1 cellular context compared by ENCODE assay signal in the genomic region with DNA sequence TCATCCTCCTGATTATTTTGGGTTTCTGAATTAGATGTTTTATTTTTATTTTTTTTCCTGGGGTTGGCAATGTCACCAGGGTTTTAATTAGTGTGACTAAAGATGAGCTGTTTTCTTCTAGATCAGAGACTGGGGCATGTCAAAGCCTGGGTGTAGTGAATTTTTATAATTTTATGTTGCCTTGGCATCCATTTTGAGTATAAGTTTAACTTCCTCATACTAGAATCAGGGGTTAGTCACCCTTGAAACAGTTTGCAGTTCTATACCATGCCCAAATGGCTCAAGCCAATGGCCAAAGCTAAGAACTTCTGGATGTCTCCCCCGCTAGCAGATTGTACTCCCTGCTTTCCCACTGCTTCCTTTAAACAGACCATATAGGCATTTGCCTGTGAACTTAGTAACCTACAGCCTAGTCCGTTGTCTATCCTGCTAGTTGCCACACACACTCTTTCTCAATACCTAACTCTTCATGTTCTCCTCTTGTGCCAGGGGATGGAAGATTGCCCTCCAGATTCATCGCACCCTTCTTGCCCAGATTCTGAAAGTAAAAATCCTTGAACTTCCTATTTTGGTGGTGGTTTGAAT.
TF ChIP-seq lines count a peak whose summit lies in the region.

No MANE protein-coding gene starts in this region.

TF ChIP-seq in GM12878, 131 proteins besides CTCF, POLR2A, EP300 and RAD21 (continued from another document):
- TF ChIP-seq, protein P1, sequence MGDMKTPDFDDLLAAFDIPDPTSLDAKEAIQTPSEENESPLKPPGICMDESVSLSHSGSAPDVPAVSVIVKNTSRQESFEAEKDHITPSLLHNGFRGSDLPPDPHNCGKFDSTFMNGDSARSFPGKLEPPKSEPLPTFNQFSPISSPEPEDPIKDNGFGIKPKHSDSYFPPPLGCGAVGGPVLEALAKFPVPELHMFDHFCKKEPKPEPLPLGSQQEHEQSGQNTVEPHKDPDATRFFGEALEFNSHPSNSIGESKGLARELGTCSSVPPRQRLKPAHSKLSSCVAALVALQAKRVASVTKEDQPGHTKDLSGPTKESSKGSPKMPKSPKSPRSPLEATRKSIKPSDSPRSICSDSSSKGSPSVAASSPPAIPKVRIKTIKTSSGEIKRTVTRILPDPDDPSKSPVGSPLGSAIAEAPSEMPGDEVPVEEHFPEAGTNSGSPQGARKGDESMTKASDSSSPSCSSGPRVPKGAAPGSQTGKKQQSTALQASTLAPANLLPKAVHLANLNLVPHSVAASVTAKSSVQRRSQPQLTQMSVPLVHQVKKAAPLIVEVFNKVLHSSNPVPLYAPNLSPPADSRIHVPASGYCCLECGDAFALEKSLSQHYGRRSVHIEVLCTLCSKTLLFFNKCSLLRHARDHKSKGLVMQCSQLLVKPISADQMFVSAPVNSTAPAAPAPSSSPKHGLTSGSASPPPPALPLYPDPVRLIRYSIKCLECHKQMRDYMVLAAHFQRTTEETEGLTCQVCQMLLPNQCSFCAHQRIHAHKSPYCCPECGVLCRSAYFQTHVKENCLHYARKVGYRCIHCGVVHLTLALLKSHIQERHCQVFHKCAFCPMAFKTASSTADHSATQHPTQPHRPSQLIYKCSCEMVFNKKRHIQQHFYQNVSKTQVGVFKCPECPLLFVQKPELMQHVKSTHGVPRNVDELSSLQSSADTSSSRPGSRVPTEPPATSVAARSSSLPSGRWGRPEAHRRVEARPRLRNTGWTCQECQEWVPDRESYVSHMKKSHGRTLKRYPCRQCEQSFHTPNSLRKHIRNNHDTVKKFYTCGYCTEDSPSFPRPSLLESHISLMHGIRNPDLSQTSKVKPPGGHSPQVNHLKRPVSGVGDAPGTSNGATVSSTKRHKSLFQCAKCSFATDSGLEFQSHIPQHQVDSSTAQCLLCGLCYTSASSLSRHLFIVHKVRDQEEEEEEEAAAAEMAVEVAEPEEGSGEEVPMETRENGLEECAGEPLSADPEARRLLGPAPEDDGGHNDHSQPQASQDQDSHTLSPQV (IDR thresholded peaks at IDR 0.05), result no peak
- TF ChIP-seq, protein P2, sequence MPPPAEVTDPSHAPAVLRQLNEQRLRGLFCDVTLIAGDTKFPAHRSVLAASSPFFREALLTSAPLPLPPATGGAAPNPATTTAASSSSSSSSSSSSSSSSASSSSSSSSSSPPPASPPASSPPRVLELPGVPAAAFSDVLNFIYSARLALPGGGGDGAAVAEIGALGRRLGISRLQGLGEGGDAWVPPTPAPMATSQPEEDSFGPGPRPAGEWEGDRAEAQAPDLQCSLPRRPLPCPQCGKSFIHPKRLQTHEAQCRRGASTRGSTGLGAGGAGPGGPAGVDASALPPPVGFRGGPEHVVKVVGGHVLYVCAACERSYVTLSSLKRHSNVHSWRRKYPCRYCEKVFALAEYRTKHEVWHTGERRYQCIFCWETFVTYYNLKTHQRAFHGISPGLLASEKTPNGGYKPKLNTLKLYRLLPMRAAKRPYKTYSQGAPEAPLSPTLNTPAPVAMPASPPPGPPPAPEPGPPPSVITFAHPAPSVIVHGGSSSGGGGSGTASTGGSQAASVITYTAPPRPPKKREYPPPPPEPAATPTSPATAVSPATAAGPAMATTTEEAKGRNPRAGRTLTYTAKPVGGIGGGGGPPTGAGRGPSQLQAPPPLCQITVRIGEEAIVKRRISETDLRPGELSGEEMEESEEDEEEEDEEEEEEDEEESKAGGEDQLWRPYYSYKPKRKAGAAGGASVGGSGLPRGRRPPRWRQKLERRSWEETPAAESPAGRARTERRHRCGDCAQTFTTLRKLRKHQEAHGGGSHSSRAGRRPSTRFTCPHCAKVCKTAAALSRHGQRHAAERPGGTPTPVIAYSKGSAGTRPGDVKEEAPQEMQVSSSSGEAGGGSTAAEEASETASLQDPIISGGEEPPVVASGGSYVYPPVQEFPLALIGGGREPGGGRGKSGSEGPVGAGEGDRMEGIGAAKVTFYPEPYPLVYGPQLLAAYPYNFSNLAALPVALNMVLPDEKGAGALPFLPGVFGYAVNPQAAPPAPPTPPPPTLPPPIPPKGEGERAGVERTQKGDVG (CRISPR knock-in tag; IDR thresholded peaks at IDR 0.05), result no peak
- TF ChIP-seq CBX3 (IDR thresholded peaks at IDR 0.05; ENCODE audit: borderline replicate concordance, low read depth) (no peak), ZNF217 (IDR thresholded peaks at IDR 0.05) (no peak), RBBP5 (conservative IDR thresholded peaks at IDR 0.05) (no peak), ZNF274 (IDR thresholded peaks at IDR 0.05; ENCODE audit: insufficient read depth, insufficient read length) (no peak), HDAC6 (IDR thresholded peaks at IDR 0.05; ENCODE audit: unreplicated experiment) (no peak), RELA (IDR thresholded peaks at IDR 0.05; ENCODE audit: borderline replicate concordance, partially characterized antibody) (no peak), SMC3 (IDR thresholded peaks at IDR 0.05; ENCODE audit: borderline replicate concordance, low read length) (no peak)
- TF ChIP-seq, protein P3, sequence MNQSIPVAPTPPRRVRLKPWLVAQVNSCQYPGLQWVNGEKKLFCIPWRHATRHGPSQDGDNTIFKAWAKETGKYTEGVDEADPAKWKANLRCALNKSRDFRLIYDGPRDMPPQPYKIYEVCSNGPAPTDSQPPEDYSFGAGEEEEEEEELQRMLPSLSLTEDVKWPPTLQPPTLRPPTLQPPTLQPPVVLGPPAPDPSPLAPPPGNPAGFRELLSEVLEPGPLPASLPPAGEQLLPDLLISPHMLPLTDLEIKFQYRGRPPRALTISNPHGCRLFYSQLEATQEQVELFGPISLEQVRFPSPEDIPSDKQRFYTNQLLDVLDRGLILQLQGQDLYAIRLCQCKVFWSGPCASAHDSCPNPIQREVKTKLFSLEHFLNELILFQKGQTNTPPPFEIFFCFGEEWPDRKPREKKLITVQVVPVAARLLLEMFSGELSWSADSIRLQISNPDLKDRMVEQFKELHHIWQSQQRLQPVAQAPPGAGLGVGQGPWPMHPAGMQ (IDR thresholded peaks at IDR 0.05; ENCODE audit: borderline replicate concordance), result no peak
- TF ChIP-seq, protein P4, sequence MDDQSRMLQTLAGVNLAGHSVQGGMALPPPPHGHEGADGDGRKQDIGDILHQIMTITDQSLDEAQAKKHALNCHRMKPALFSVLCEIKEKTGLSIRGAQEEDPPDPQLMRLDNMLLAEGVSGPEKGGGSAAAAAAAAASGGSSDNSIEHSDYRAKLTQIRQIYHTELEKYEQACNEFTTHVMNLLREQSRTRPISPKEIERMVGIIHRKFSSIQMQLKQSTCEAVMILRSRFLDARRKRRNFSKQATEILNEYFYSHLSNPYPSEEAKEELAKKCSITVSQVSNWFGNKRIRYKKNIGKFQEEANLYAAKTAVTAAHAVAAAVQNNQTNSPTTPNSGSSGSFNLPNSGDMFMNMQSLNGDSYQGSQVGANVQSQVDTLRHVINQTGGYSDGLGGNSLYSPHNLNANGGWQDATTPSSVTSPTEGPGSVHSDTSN (IDR thresholded peaks at IDR 0.05; ENCODE audit: insufficient replicate concordance, low read depth, low read length), result no peak
